In genomic region chr18:66571845-66572244, GRCh38 we compare ENCODE assay signal across 21 cellular contexts. TPM values are rescaled to one million over a fixed set of nuclear protein-coding genes. Genes with fewer than 3 reads are reported as not detected.
DNase-seq lines count a peak whose midpoint lies in the region; ATAC-seq and TF ChIP-seq lines count a peak whose summit lies in the region.
"Had no signal": no experiment of that assay in that cellular context is flagged by ENCODE, and none has a peak within 500 bp of the region (broad histone marks: within the 10 kb centered on the region; RNA-seq: fewer than 3 reads in every experiment).

No MANE protein-coding gene starts in this region.

- H4K20me1 ChIP-seq in GM23338 (replicated peaks; ENCODE audit: insufficient read depth), result no peaks in the 10 kb centered on the region

- H3K27ac ChIP-seq in GM23338 (ENCODE audit: low read depth), result no peak overlapping the region
- H3K27ac ChIP-seq: A549 had no signal

- H3K4me3 Mint-ChIP-seq in GM23338 (no peak overlapping the region), WTC11 (no peak overlapping the region), HFFc6 (no peak overlapping the region)
- no peak overlapping the region for H3K4me3 Mint-ChIP-seq in activated T-cell treated with anti-CD3 and anti-CD28 coated beads, Interleukin-2, amount 50 U/mL, for 72 hours

- no peaks in the 10 kb centered on the region for H3K9me2 ChIP-seq in GM23338 (ENCODE audit: insufficient read depth)

- H3K27ac Mint-ChIP-seq in GM23338 (0 out of 2 replicates have a peak overlapping the region, but pooled peaks have one; percentile 34), WTC11 (peak overlapping the region; percentile 21; the same call in 1 of the 2 replicates), HFFc6 (no peak overlapping the region)
- no peak overlapping the region for H3K27ac Mint-ChIP-seq in activated T-cell treated with anti-CD3 and anti-CD28 coated beads, Interleukin-2, amount 50 U/mL, for 72 hours

- H3F3A ChIP-seq in GM23338 (replicated peaks; ENCODE audit: low read depth), result no peaks in the 10 kb centered on the region

- POLR2A ChIA-PET in WTC11 (lab: Charles Lee), result no interaction called here

- no peak for TF ChIP-seq CTCF in GM23338 (conservative IDR thresholded peaks at IDR 0.05; ENCODE audit: low read depth in 2 of 2)
- TF ChIP-seq CTCF in WTC11 (IDR thresholded peaks at IDR 0.05), result no peak
- TF ChIP-seq CTCF in HFFc6 (IDR thresholded peaks at IDR 0.05), result no peak

- H3K27me3 Mint-ChIP-seq in GM23338 (ENCODE audit: insufficient read depth, low read depth, poor library complexity) (no peaks in the 10 kb centered on the region), WTC11 (ENCODE audit: low read depth) (no peaks in the 10 kb centered on the region), HFFc6 (ENCODE audit: insufficient read depth) (no peaks in the 10 kb centered on the region)
- no peaks in the 10 kb centered on the region for H3K27me3 Mint-ChIP-seq in activated T-cell treated with anti-CD3 and anti-CD28 coated beads, Interleukin-2, amount 50 U/mL, for 72 hours (ENCODE audit: low read depth)

- DNase-seq in GM23338 (ENCODE audit: low spot score) (peak; percentile 12), WTC11 (ENCODE audit: low spot score) (no peak), midbrain (lab: John Stamatoyannopoulos, UW) (peak; percentile 44), putamen (ENCODE audit: low spot score) (peak; percentile 34), HuH-7.5 (ENCODE audit: low spot score) (no peak), HFFc6 (no peak)
- DNase-seq in activated T-cell treated with anti-CD3 and anti-CD28 coated beads, Interleukin-2, amount 50 U/mL, for 72 hours, result no peak
- DNase-seq: BE2C, EL, GF-D8, GOT3, KBM-7, MM.1S, NCI-H1092, NCI-H1436, NCI-H2029, NCI-H345, NCI-H524, Right ventricle myocardium superior had no signal

- H3K36me3 Mint-ChIP-seq in GM23338 (ENCODE audit: low read depth), result no peaks in the 10 kb centered on the region
- no peaks in the 10 kb centered on the region for H3K36me3 Mint-ChIP-seq in WTC11
- no peaks in the 10 kb centered on the region for H3K36me3 Mint-ChIP-seq in activated T-cell treated with anti-CD3 and anti-CD28 coated beads, Interleukin-2, amount 50 U/mL, for 72 hours (ENCODE audit: insufficient read depth in 2 of 2)
- H3K36me3 Mint-ChIP-seq in HFFc6 (ENCODE audit: low read depth), result no peaks in the 10 kb centered on the region

- no peaks in the 10 kb centered on the region for H3K27me3 ChIP-seq in GM23338 (ENCODE audit: insufficient read depth)
- H3K27me3 ChIP-seq: BE2C had no signal

- H3K4me2 ChIP-seq in GM23338, result no peak overlapping the region
- H3K4me2 ChIP-seq: A549 had no signal

- no peaks in the 10 kb centered on the region for H3K36me3 ChIP-seq in GM23338 (ENCODE audit: insufficient read depth)
- H3K36me3 ChIP-seq: BE2C had no signal

- peak overlapping the region; percentile 43; the same call in 1 of the 2 replicates for H2AFZ ChIP-seq in GM23338

- H3K79me2 ChIP-seq in GM23338 (replicated peaks; ENCODE audit: insufficient read depth), result no peaks in the 10 kb centered on the region

- ATAC-seq in GM23338 (no peak), WTC11 (no peak)
- no peak for ATAC-seq in activated T-cell treated with anti-CD3 and anti-CD28 coated beads, Interleukin-2, amount 50 U/mL, for 72 hours (replicated peaks in 1 of 2)
- ATAC-seq: A549, HepG2 had no signal

- no peaks in the 10 kb centered on the region; the same call in 2 of the 3 replicates for H3K4me1 Mint-ChIP-seq in GM23338
- H3K4me1 Mint-ChIP-seq in WTC11, result no peaks in the 10 kb centered on the region
- H3K4me1 Mint-ChIP-seq in activated T-cell treated with anti-CD3 and anti-CD28 coated beads, Interleukin-2, amount 50 U/mL, for 72 hours (ENCODE audit: low read depth), result no peaks in the 10 kb centered on the region
- no peaks in the 10 kb centered on the region for H3K4me1 Mint-ChIP-seq in HFFc6 (ENCODE audit: low read depth)

- CTCF ChIA-PET in WTC11 (lab: Charles Lee), result interaction anchor here (2.1 kb wide), 1 partner anchor 12 kb away, joined by 8 read pairs; no protein-coding TSS in a partner anchor

- H3K4me1 ChIP-seq in GM23338 (ENCODE audit: insufficient read depth), result no peaks in the 10 kb centered on the region
- H3K4me1 ChIP-seq: A549, BE2C had no signal

- no peak overlapping the region for H3K4me3 ChIP-seq in GM23338
- H3K4me3 ChIP-seq: A549 had no signal

- no peaks in the 10 kb centered on the region for H3K9me3 Mint-ChIP-seq in GM23338
- H3K9me3 Mint-ChIP-seq in WTC11, result no peaks in the 10 kb centered on the region
- H3K9me3 Mint-ChIP-seq in activated T-cell treated with anti-CD3 and anti-CD28 coated beads, Interleukin-2, amount 50 U/mL, for 72 hours, result peaks cover under 1 to 2% of the 10 kb centered on the region in 2 donors
- peaks cover 10% of the 10 kb centered on the region for H3K9me3 Mint-ChIP-seq in HFFc6

TF ChIP-seq in GM23338, 12 proteins besides CTCF, POLR2A, EP300 and RAD21 (continues in another document):
- TF ChIP-seq CREB1 (CRISPR knock-in tag; IDR thresholded peaks at IDR 0.05; ENCODE audit: low read depth), result no peak
- TF ChIP-seq ZNF331 (CRISPR knock-in tag; IDR thresholded peaks at IDR 0.05; ENCODE audit: low read depth), result no peak
- TF ChIP-seq POLR2AphosphoS5 (IDR thresholded peaks at IDR 0.05; ENCODE audit: low read depth), result no peak
- TF ChIP-seq JUNB (IDR thresholded peaks at IDR 0.05; ENCODE audit: unreplicated experiment), result no peak
- TF ChIP-seq NANOG (IDR thresholded peaks at IDR 0.05; ENCODE audit: borderline replicate concordance), result no peak

TF ChIP-seq in WTC11, 78 proteins besides CTCF, POLR2A, EP300 and RAD21:
- TF ChIP-seq ZSCAN18 (CRISPR knock-in tag; IDR thresholded peaks at IDR 0.05) (no peak), ZNF138 (CRISPR knock-in tag; conservative IDR thresholded peaks at IDR 0.05) (no peak), ZNF317 (CRISPR knock-in tag; IDR thresholded peaks at IDR 0.05; ENCODE audit: borderline replicate concordance, low read depth) (no peak), STAT6 (CRISPR knock-in tag; conservative IDR thresholded peaks at IDR 0.05; ENCODE audit: low read depth) (no peak), NR2C2 (CRISPR knock-in tag; IDR thresholded peaks at IDR 0.05) (no peak), HMGA2 (CRISPR knock-in tag; IDR thresholded peaks at IDR 0.05) (no peak), USF1 (CRISPR knock-in tag; IDR thresholded peaks at IDR 0.05) (no peak), ZNF671 (CRISPR knock-in tag; IDR thresholded peaks at IDR 0.05) (no peak), GRHL2 (CRISPR knock-in tag; IDR thresholded peaks at IDR 0.05; ENCODE audit: insufficient replicate concordance, severe bottlenecking) (no peak), ZBTB21 (CRISPR knock-in tag; IDR thresholded peaks at IDR 0.05; ENCODE audit: borderline replicate concordance) (no peak), ZNF423 (CRISPR knock-in tag; IDR thresholded peaks at IDR 0.05) (no peak), OVOL2 (CRISPR knock-in tag; IDR thresholded peaks at IDR 0.05; ENCODE audit: borderline replicate concordance) (no peak), SMAD4 (CRISPR knock-in tag; IDR thresholded peaks at IDR 0.05) (no peak), ETV6 (CRISPR knock-in tag; IDR thresholded peaks at IDR 0.05) (no peak), ZNF416 (CRISPR knock-in tag; IDR thresholded peaks at IDR 0.05) (no peak)
TF ChIP-seq in WTC11: peak in this region for 0.

RNA-seq across cellular contexts. Expression of gene CDH19, which starts 32.0 kb away (rescaled TPM):
- 0.03 TPM in 1 of 2 replicates, not detected in the other for total RNA-seq in GM23338 (2014; rRNA removed; shearing (Covaris generic))
- polyA plus RNA-seq in GM23338 (2016; fragmentation: Nextera tagmentation; extraction: Ambion mirVana), result 0.03 and 0.14 TPM in 2 replicates
- total RNA-seq in WTC11 (2021), result 0.07 to 0.14 TPM in 2 of 3 replicates, not detected in the other
- not detected for total RNA-seq in activated T-cell treated with anti-CD3 and anti-CD28 coated beads, Interleukin-2, amount 50 U/mL, for 72 hours
- not detected for total RNA-seq in HFFc6 (2021; fragmentation: NEBNext Ultra II Directional; extraction: Animal tissue kit (Norgen Biotek cat#: 25700))
- total RNA-seq: HepG2 had no signal
- polyA plus RNA-seq: HepG2 had no signal

Comparison
In these comparisons a context has a peak if more than half of its experiments do, and no peak if none do; other contexts are left out.
1. DNase-seq: peak in GM23338 (single experiment), midbrain (single experiment) and putamen (single experiment); none in WTC11 (single experiment), activated T-cell treated with anti-CD3 and anti-CD28 coated beads, Interleukin-2, amount 50 U/mL, for 72 hours (0 of 2), HuH-7.5 (single experiment) and HFFc6 (single experiment).
2. H3K27ac Mint-ChIP-seq: peak in GM23338 (single experiment) and WTC11 (single experiment); none in activated T-cell treated with anti-CD3 and anti-CD28 coated beads, Interleukin-2, amount 50 U/mL, for 72 hours (single experiment) and HFFc6 (single experiment).